33 cellular contexts compared by ENCODE assay signal in the genomic region with DNA sequence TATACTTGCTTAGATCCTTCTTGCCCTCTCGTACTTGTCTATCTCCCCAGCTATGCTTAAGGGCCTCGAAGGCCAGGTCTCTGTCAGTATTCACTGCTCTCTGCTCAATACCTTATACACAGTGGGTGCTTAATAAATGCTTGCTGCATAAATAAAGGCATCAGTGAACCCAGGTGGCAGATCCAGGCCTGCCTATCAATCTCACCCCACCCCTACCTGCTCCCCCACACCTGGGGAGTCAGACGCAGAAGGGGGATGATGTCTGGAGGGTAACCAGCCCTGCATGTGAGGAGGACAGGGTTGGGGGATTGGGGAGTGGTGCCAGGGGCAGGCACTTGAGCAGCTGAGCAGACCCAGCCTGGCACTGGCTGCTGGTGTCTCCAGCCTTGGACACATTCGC.
"Had no signal": no experiment of that assay in that cellular context is flagged by ENCODE, and none has a peak within 500 bp of the region (broad histone marks: within the 10 kb centered on the region; RNA-seq: fewer than 3 reads in every experiment).

No MANE protein-coding gene starts in this region.

- H3K36me3 ChIP-seq: adrenal gland, breast epithelium, WERI-Rb-1 had no signal

- ATAC-seq: activated naive CD4-positive, alpha-beta T cell treated with anti-CD3 and anti-CD28 coated beads, Interleukin-2, amount 50 U/mL, for 72 hours; activated T-cell treated with anti-CD3 and anti-CD28 coated beads, Interleukin-2, amount 50 U/mL, for 4 hours; body of pancreas; Right ventricle myocardium inferior; SK-N-SH treated with all-trans-retinoic acid at 6 μM for 48 hours had no signal

- H3K9me3 Mint-ChIP-seq: activated naive CD4-positive, alpha-beta T cell treated with anti-CD3 and anti-CD28 coated beads for 36 hours; activated T-cell treated with anti-CD3 and anti-CD28 coated beads, Interleukin-2, amount 50 U/mL, for 4 hours had no signal

- H3K4me3 ChIP-seq: adrenal gland, body of pancreas, breast epithelium, PC-9 had no signal

- H3K27me3 ChIP-seq: body of pancreas had no signal

- H3K4me3 Mint-ChIP-seq: activated naive CD4-positive, alpha-beta T cell treated with anti-CD3 and anti-CD28 coated beads for 36 hours; activated T-cell treated with anti-CD3 and anti-CD28 coated beads, Interleukin-2, amount 50 U/mL, for 4 hours; activated T-helper 1 cell treated with anti-CD3 and anti-CD28 coated beads, Interleukin-12 subunit alpha, Interleukin-12 subunit beta, Interleukin-2, Interleukin-4 antibody, amounts not matched to agents 30 ng/mL and 10 ng/mL and 1 ng/mL, durations not matched to agents 14 hours and 24 hours and 36 hours had no signal

- DNase-seq: activated CD4-positive, alpha-beta T cell treated with anti-CD3 and anti-CD28 coated beads for 1 hour; activated CD4-positive, alpha-beta T cell treated with anti-CD3 and anti-CD28 coated beads for 48 hours; activated CD4-positive, alpha-beta T cell treated with anti-CD3 and anti-CD28 coated beads, Interleukin-2, amount 50 U/mL, for 48 hours; activated CD4-positive, CD25-positive, alpha-beta regulatory T cell; activated CD8-positive, alpha-beta memory T cell treated with anti-CD3 and anti-CD28 coated beads, Interleukin-2, amount 50 U/mL, for 4 hours; activated gamma-delta T cell treated with Interleukin-2 at 50 U/mL for 16 hours; activated T-cell treated with anti-CD3 and anti-CD28 coated beads for 4 hours; activated T-cell treated with anti-CD3 and anti-CD28 coated beads, Interleukin-2, amount 50 U/mL, for 4 hours; adrenal gland; body of pancreas; caudate nucleus; MM.1S; NCI-H1092; NCI-H1436 treated with DMSO at 0.1 percent for 48 hours; NCI-H1694 treated with DMSO at 0.1 percent for 48 hours; NCI-H2029; NCI-H510A; NCI-H526; NCI-H748 treated with DMSO at 0.1 percent for 48 hours; NK-92 treated with Interleukin-12 subunit alpha and Interleukin-12 subunit beta, amount 100 ng/mL, for 24 hours; PC-9; SIG-M5; T1000; WERI-Rb-1 had no signal

- H2AFZ ChIP-seq: PC-9 had no signal

- H3K9me3 ChIP-seq: adrenal gland, body of pancreas, breast epithelium had no signal

- H3K4me2 ChIP-seq: PC-9 had no signal

- H3K27ac Mint-ChIP-seq: activated naive CD4-positive, alpha-beta T cell treated with anti-CD3 and anti-CD28 coated beads for 36 hours; activated naive CD4-positive, alpha-beta T cell treated with anti-CD3 and anti-CD28 coated beads, Interleukin-2, amount 50 U/mL, for 72 hours; activated T-helper 1 cell treated with anti-CD3 and anti-CD28 coated beads, Interleukin-12 subunit alpha, Interleukin-12 subunit beta, Interleukin-2, Interleukin-4 antibody, amounts not matched to agents 30 ng/mL and 10 ng/mL and 1 ng/mL, durations not matched to agents 14 hours and 24 hours and 36 hours had no signal

- FAIRE-seq: astrocyte, RCC 7860 had no signal

- H3K4me1 ChIP-seq: adrenal gland, body of pancreas, breast epithelium had no signal

- H3K36me3 Mint-ChIP-seq: activated naive CD4-positive, alpha-beta T cell treated with anti-CD3 and anti-CD28 coated beads, Interleukin-2, amount 50 U/mL, for 72 hours had no signal

- H3K27ac ChIP-seq: adrenal gland, body of pancreas, breast epithelium, PC-9, RWPE1, WERI-Rb-1 had no signal
